10 cellular contexts compared by ENCODE assay signal in genomic region chr2:48110497-48110896, GRCh38.
A peak's percentile ranks its signal among the peaks of the same experiment; 100 is the strongest.
DNase-seq lines count a peak whose midpoint lies in the region; ATAC-seq and TF ChIP-seq lines count a peak whose summit lies in the region.
"Had no signal": no experiment of that assay in that cellular context is flagged by ENCODE, and none has a peak within 500 bp of the region (broad histone marks: within the 10 kb centered on the region; RNA-seq: fewer than 3 reads in every experiment).

No MANE protein-coding gene starts in this region.

- no peaks in the 10 kb centered on the region for H3K79me2 ChIP-seq in SU-DHL-6 (ENCODE audit: insufficient read depth, low read length)

- H3K4me3 ChIP-seq in SU-DHL-6 (ENCODE audit: insufficient read depth, low read length, poor library complexity, severe bottlenecking) (no peak overlapping the region), gastroesophageal sphincter (no peak overlapping the region), gastrocnemius medialis (no peak overlapping the region), SJCRH30 (no peak overlapping the region)

- TF ChIP-seq CTCF in SU-DHL-6 (IDR thresholded peaks at IDR 0.05; ENCODE audit: insufficient read depth, low read length, poor library complexity, severe bottlenecking) (no peak), gastroesophageal sphincter (IDR thresholded peaks at IDR 0.05) (no peak), gastrocnemius medialis (IDR thresholded peaks at IDR 0.05 in 4 of 5, conservative IDR thresholded peaks at IDR 0.05 in 1 of 5) (no peak)

- TF ChIP-seq EP300 in gastroesophageal sphincter (IDR thresholded peaks at IDR 0.05) = no peak

- intact Hi-C loops in gastrocnemius medialis (cut with DNase I; ENCODE audit: low total_unique reads) = no loop called here

- peak overlapping the region; percentile 86 for H3K4me3 Mint-ChIP-seq in activated T-cell treated with anti-CD3 and anti-CD28 coated beads, Interleukin-2, amount 50 U/mL, for 4 hours

- H4K20me1 ChIP-seq in SU-DHL-6 (ENCODE audit: low read depth, low read length) = no peaks in the 10 kb centered on the region

- no peak overlapping the region for H3K9ac ChIP-seq in SU-DHL-6 (ENCODE audit: low read length)

- H3K9me2 ChIP-seq in SU-DHL-6 (replicated peaks; ENCODE audit: insufficient read depth, low read length) = no peaks in the 10 kb centered on the region

- peaks cover 24% of the 10 kb centered on the region for H3K4me1 Mint-ChIP-seq in activated T-cell treated with anti-CD3 and anti-CD28 coated beads, Interleukin-2, amount 50 U/mL, for 4 hours (ENCODE audit: low read depth)

- no peak for ATAC-seq in activated T-cell treated with anti-CD3 and anti-CD28 coated beads, Interleukin-2, amount 50 U/mL, for 4 hours
- ATAC-seq in gastroesophageal sphincter = no peak
- no peak for ATAC-seq in gastrocnemius medialis

- H3K27me3 Mint-ChIP-seq in activated T-cell treated with anti-CD3 and anti-CD28 coated beads, Interleukin-2, amount 50 U/mL, for 4 hours (ENCODE audit: low read depth) = no peaks in the 10 kb centered on the region

- no peak overlapping the region for H3K4me2 ChIP-seq in SU-DHL-6 (ENCODE audit: low read depth, low read length, poor library complexity, severe bottlenecking)

- H3K36me3 Mint-ChIP-seq in activated T-cell treated with anti-CD3 and anti-CD28 coated beads, Interleukin-2, amount 50 U/mL, for 4 hours (ENCODE audit: insufficient read depth) = no peaks in the 10 kb centered on the region

- in situ Hi-C loops in gastrocnemius medialis (cut with MboI; ENCODE audit: low sequenced_read_pairs in 4 of 4) = no loop called here

- H3K27ac ChIP-seq in SU-DHL-6 (ENCODE audit: low read depth, low read length) = no peak overlapping the region
- H3K27ac ChIP-seq in gastroesophageal sphincter = peak overlapping the region in 3 of 4 donors; percentile 88 to 93 (median 92)
- H3K27ac ChIP-seq in gastrocnemius medialis = peak overlapping the region in 3 of 4 donors; percentile 53 to 77 (median 68)
- H3K27ac ChIP-seq in SJCRH30 = no peak overlapping the region

- peak overlapping the region; percentile 94 for H2AFZ ChIP-seq in SU-DHL-6 (ENCODE audit: low read depth, low read length, severe bottlenecking)

- 66 to 74% methylated on average over 4 of the region's 4 CpGs for WGBS in gastroesophageal sphincter (ENCODE audit: low coverage in 1 of 2), 2 donors

- H3F3A ChIP-seq in SU-DHL-6 (ENCODE audit: insufficient read depth) = no peaks in the 10 kb centered on the region

- no peaks in the 10 kb centered on the region for H3K27me3 ChIP-seq in SU-DHL-6 (ENCODE audit: low read length)
- no peaks in the 10 kb centered on the region for H3K27me3 ChIP-seq in gastroesophageal sphincter
- no peaks in the 10 kb centered on the region for H3K27me3 ChIP-seq in gastrocnemius medialis
- no peaks in the 10 kb centered on the region for H3K27me3 ChIP-seq in SJCRH30
- H3K27me3 ChIP-seq: tibial artery had no signal

- H3K36me3 ChIP-seq in SU-DHL-6 (ENCODE audit: low read length) = no peaks in the 10 kb centered on the region
- no peaks in the 10 kb centered on the region for H3K36me3 ChIP-seq in gastroesophageal sphincter
- no peaks in the 10 kb centered on the region for H3K36me3 ChIP-seq in gastrocnemius medialis
- H3K36me3 ChIP-seq in SJCRH30 = no peaks in the 10 kb centered on the region
- H3K36me3 ChIP-seq: tibial artery had no signal

- H3K9me3 Mint-ChIP-seq in activated T-cell treated with anti-CD3 and anti-CD28 coated beads, Interleukin-2, amount 50 U/mL, for 4 hours = no peaks in the 10 kb centered on the region
- H3K9me3 Mint-ChIP-seq: H9 had no signal

- H3K9me3 ChIP-seq in SU-DHL-6 (ENCODE audit: insufficient read depth, low read length) (no peaks in the 10 kb centered on the region), gastroesophageal sphincter (no peaks in the 10 kb centered on the region), gastrocnemius medialis (no peaks in the 10 kb centered on the region), SJCRH30 (replicated peaks) (no peaks in the 10 kb centered on the region)
- H3K9me3 ChIP-seq: tibial artery had no signal

- TF ChIP-seq POLR2A in gastroesophageal sphincter (IDR thresholded peaks at IDR 0.05) = no peak
- no peak for TF ChIP-seq POLR2A in gastrocnemius medialis (IDR thresholded peaks at IDR 0.05)

- H3K4me1 ChIP-seq in gastroesophageal sphincter = peaks cover 0 to 37% (median 11%) of the 10 kb centered on the region in 3 donors
- peaks cover 7 to 11% of the 10 kb centered on the region in 2 donors for H3K4me1 ChIP-seq in gastrocnemius medialis
- H3K4me1 ChIP-seq in SJCRH30 = peaks cover 9% of the 10 kb centered on the region; the same call in 1 of the 2 replicates

- DNase-seq in activated T-cell treated with anti-CD3 and anti-CD28 coated beads, Interleukin-2, amount 50 U/mL, for 4 hours = no peak
- DNase-seq in activated T-cell treated with anti-CD3 and anti-CD28 coated beads for 4 hours (no peak), gastrocnemius medialis (no peak), SHP77 treated with DMSO at 0.1 percent for 48 hours (lab: John Stamatoyannopoulos, UW) (no peak), NCI-H1417 treated with DMSO at 0.1 percent for 48 hours (lab: John Stamatoyannopoulos, UW) (no peak), SJCRH30 (no peak)

Comparison
In these comparisons a context has a peak if more than half of its experiments do, and no peak if none do; other contexts are left out.
1. H3K27ac ChIP-seq: peak in gastroesophageal sphincter (3 of 4) and gastrocnemius medialis (3 of 4); none in SU-DHL-6 (single experiment) and SJCRH30 (single experiment).